7 cellular contexts compared by ENCODE assay signal in genomic region chr7:8321312-8321711, GRCh38.
"Had no signal": no experiment of that assay in that cellular context is flagged by ENCODE, and none has a peak within 500 bp of the region (broad histone marks: within the 10 kb centered on the region; RNA-seq: fewer than 3 reads in every experiment).

No MANE protein-coding gene starts in this region.

- H3K4me3 ChIP-seq: GM23338 had no signal

- H3K4me2 ChIP-seq: GM23338 had no signal

- ATAC-seq: GM23338 had no signal

- DNase-seq: H9, HCEC 1CT, KG1 had no signal

- H2AFZ ChIP-seq: GM23338 had no signal

- FAIRE-seq: H1, H54 had no signal

- H3K27ac ChIP-seq: HL-60 had no signal
